Comparison of ENCODE assay signal across 10 cellular contexts in genomic region chr16:55510185-55510805, GRCh38. TPM values are rescaled to one million over a fixed set of nuclear protein-coding genes. Genes with fewer than 3 reads are reported as not detected.
DNase-seq lines count a peak whose midpoint lies in the region; ATAC-seq and TF ChIP-seq lines count a peak whose summit lies in the region.
"Had no signal": no experiment of that assay in that cellular context is flagged by ENCODE, and none has a peak within 500 bp of the region (broad histone marks: within the 10 kb centered on the region; RNA-seq: fewer than 3 reads in every experiment).

No MANE protein-coding gene starts in this region.

- H4K20me1 ChIP-seq in GM23338 (replicated peaks; ENCODE audit: insufficient read depth) (no peaks in the 10 kb centered on the region; the same call in 1 of the 2 replicates), fibroblast of lung (ENCODE audit: control insufficient read depth, extremely low read depth, insufficient read depth, low read length) (no peaks in the 10 kb centered on the region)

- no peak for TF ChIP-seq CTCF in GM23338 (conservative IDR thresholded peaks at IDR 0.05; ENCODE audit: low read depth in 2 of 2)
- TF ChIP-seq CTCF in fibroblast of lung (conservative IDR thresholded peaks at IDR 0.05 in 1 of 2, IDR thresholded peaks at IDR 0.05 in 1 of 2; ENCODE audit: low read depth in 1 of 2, low read length in 2 of 2): no peak
- TF ChIP-seq CTCF in sigmoid colon (IDR thresholded peaks at IDR 0.05): no peak

- peak overlapping the region; percentile 72 for H3K4me3 Mint-ChIP-seq in GM23338

- peaks cover 25% of the 10 kb centered on the region for H3K9me3 Mint-ChIP-seq in GM23338

- peak overlapping the region; percentile 84 for H3K4me2 ChIP-seq in GM23338
- H3K4me2 ChIP-seq in fibroblast of lung (ENCODE audit: extremely low read depth, insufficient read depth, low read length): peak overlapping the region; percentile 68

- 0 out of 2 replicates have a peak, but pooled peaks cover 4% of the 10 kb centered on the region for H3K4me1 ChIP-seq in GM23338 (ENCODE audit: insufficient read depth)
- no peaks in the 10 kb centered on the region for H3K4me1 ChIP-seq in fibroblast of lung (ENCODE audit: control insufficient read depth, extremely low read depth, insufficient read depth, low read length)
- H3K4me1 ChIP-seq in sigmoid colon: peaks cover 0 to 10% (median 8%) of the 10 kb centered on the region in 4 donors

- H3K4me1 Mint-ChIP-seq in GM23338: peaks cover 11% of the 10 kb centered on the region; the same call in 2 of the 3 replicates

- 0 out of 2 replicates have a peak, but pooled peaks cover 3% of the 10 kb centered on the region for H3F3A ChIP-seq in GM23338 (replicated peaks; ENCODE audit: low read depth)

- intact Hi-C loops in sigmoid colon (cut with DNase I): no loop called here

- H3K27me3 Mint-ChIP-seq in GM23338 (ENCODE audit: insufficient read depth, low read depth, poor library complexity): peaks cover 9% of the 10 kb centered on the region

- no peak overlapping the region for H3K27ac Mint-ChIP-seq in GM23338

- TF ChIP-seq EP300 in sigmoid colon (IDR thresholded peaks at IDR 0.05): no peak

- H3K36me3 ChIP-seq in GM23338 (ENCODE audit: insufficient read depth) (no peaks in the 10 kb centered on the region), fibroblast of lung (ENCODE audit: control insufficient read depth, insufficient read depth, low read length) (peaks cover 16% of the 10 kb centered on the region), sigmoid colon (peaks cover 0 to 12% (median 0%) of the 10 kb centered on the region in 4 donors)

- H3K27ac ChIP-seq in GM23338 (ENCODE audit: low read depth) (no peak overlapping the region), fibroblast of lung (ENCODE audit: insufficient read depth, low read length) (no peak overlapping the region), sigmoid colon (peak overlapping the region in 3 of 4 donors; percentile 46 to 78 (median 69))

- H3K9ac ChIP-seq in fibroblast of lung (ENCODE audit: insufficient read depth, low read length): no peak overlapping the region

- no peak for DNase-seq in GM23338 (ENCODE audit: low spot score)
- DNase-seq in SIG-M5 (lab: John Stamatoyannopoulos, UW): peak; percentile 37
- DNase-seq in fibroblast of lung (ENCODE audit: low read depth in 2 of 2): no peak
- no peak for DNase-seq in sigmoid colon
- DNase-seq in GDM1 (lab: John Stamatoyannopoulos, UW): no peak
- no peak for DNase-seq in OCI-M2 (lab: John Stamatoyannopoulos, UW; ENCODE audit: unreplicated experiment)
- DNase-seq in DMS79 (lab: John Stamatoyannopoulos, UW): no peak
- DNase-seq: effector CD8-positive, alpha-beta T cell; NCI-H524 treated with DMSO at 0.1 percent for 48 hours had no signal

- WGBS in sigmoid colon, 2 donors: 33 to 49% methylated on average over 4 of the region's 4 CpGs

- no peak for ATAC-seq in GM23338
- ATAC-seq in GM21526 (IDR thresholded peaks at IDR 0.05; ENCODE audit: low FRiP score, unreplicated experiment): no peak

- peaks cover 11% of the 10 kb centered on the region for H3K79me2 ChIP-seq in GM23338 (replicated peaks; ENCODE audit: insufficient read depth)
- no peaks in the 10 kb centered on the region for H3K79me2 ChIP-seq in fibroblast of lung (ENCODE audit: control insufficient read depth, insufficient read depth, low read length)

- H3K4me3 ChIP-seq in GM23338 (peak overlapping the region; percentile 79), fibroblast of lung (replicated peaks in 1 of 4; ENCODE audit: control extremely low read depth in 1 of 4, insufficient read depth in 1 of 4, low read depth in 3 of 4, low read length in 4 of 4) (peak overlapping the region; percentile 30 to 63 (median 60)), sigmoid colon (peak overlapping the region in 2 of 4 donors; percentile 57 to 70)

- peak overlapping the region; percentile 93; the same call in 1 of the 2 replicates for H2AFZ ChIP-seq in GM23338
- no peak overlapping the region for H2AFZ ChIP-seq in fibroblast of lung (ENCODE audit: low read length)

- H3K27me3 ChIP-seq in GM23338 (ENCODE audit: insufficient read depth): no peaks in the 10 kb centered on the region
- no peaks in the 10 kb centered on the region for H3K27me3 ChIP-seq in fibroblast of lung (ENCODE audit: control insufficient read depth, insufficient read depth, low read length)
- H3K27me3 ChIP-seq in sigmoid colon: peaks cover 0 to 18% (median 17%) of the 10 kb centered on the region in 3 donors

- peaks cover 34% of the 10 kb centered on the region for H3K36me3 Mint-ChIP-seq in GM23338 (ENCODE audit: low read depth)

- H3K9me3 ChIP-seq in fibroblast of lung (ENCODE audit: control insufficient read depth, insufficient read depth, low read depth, low read length) (no peaks in the 10 kb centered on the region), sigmoid colon (peaks cover 0 to 9% (median 0%) of the 10 kb centered on the region in 4 donors)

- no peak for TF ChIP-seq POLR2A in sigmoid colon (IDR thresholded peaks at IDR 0.05)

- H3K9me2 ChIP-seq in GM23338 (ENCODE audit: insufficient read depth): 0 out of 2 replicates have a peak, but pooled peaks cover 5% of the 10 kb centered on the region

TF ChIP-seq in GM23338, 12 proteins besides CTCF, POLR2A, EP300 and RAD21 (continues in another document):
- TF ChIP-seq NANOG (IDR thresholded peaks at IDR 0.05; ENCODE audit: borderline replicate concordance) (no peak), EZH2phosphoT487 (IDR thresholded peaks at IDR 0.05; ENCODE audit: unreplicated experiment) (no peak), POLR2AphosphoS5 (IDR thresholded peaks at IDR 0.05; ENCODE audit: low read depth) (no peak), ETS1 (IDR thresholded peaks at IDR 0.05) (no peak), ZNF331 (CRISPR knock-in tag; IDR thresholded peaks at IDR 0.05; ENCODE audit: low read depth) (no peak), CREB1 (CRISPR knock-in tag; IDR thresholded peaks at IDR 0.05; ENCODE audit: low read depth) (no peak)

RNA-seq across cellular contexts. Expression of gene LPCAT2, which starts 1.4 kb away (rescaled TPM):
- 13.4 and 23.8 TPM in 2 replicates for total RNA-seq in GM23338 (2014; rRNA removed; shearing (Covaris generic))
- 7.8 and 8.8 TPM in 2 replicates for polyA plus RNA-seq in GM23338 (2016; fragmentation: Nextera tagmentation; extraction: Ambion mirVana)
- 13.1 and 17.8 TPM in 2 replicates for total RNA-seq in fibroblast of lung
- 10.2 and 13.6 TPM in 2 replicates for polyA plus RNA-seq in fibroblast of lung
- polyA plus RNA-seq in fibroblast of lung (2012): 5.4 and 9.0 TPM in 2 replicates
- 3.4 and 5.3 TPM in 2 replicates for polyA minus RNA-seq in fibroblast of lung (ENCODE audit: low replicate concordance)
- 10 to 100 TPM in 1 of 4 donors, 1 to 10 TPM in 3; 6.6 to 12.8 (median 9.4) TPM for total RNA-seq in sigmoid colon
- 1 to 10 TPM; 1.2 to 6.3 (median 2.3) TPM for polyA plus RNA-seq in sigmoid colon

RNA-seq across cellular contexts. Expression of gene MMP2, which starts 31.3 kb away (rescaled TPM):
- 40.2 and 43.8 TPM in 2 replicates for total RNA-seq in GM23338 (2014; rRNA removed; shearing (Covaris generic))
- polyA plus RNA-seq in GM23338 (2016; fragmentation: Nextera tagmentation; extraction: Ambion mirVana) (25.2 and 25.6 TPM in 2 replicates), fibroblast of lung (760 and 1,609 TPM in 2 replicates), sigmoid colon (10 to 100 TPM in 2 of 3 donors, 1 to 10 TPM in 1; 7.2 to 47.1 (median 38.4) TPM)
- total RNA-seq in fibroblast of lung (1,311 and 1,457 TPM in 2 replicates), sigmoid colon (100 to 1,000 TPM; 142 to 280 (median 175) TPM)
- polyA plus RNA-seq in fibroblast of lung (2012): 608 and 1,202 TPM in 2 replicates
- 617 and 1,278 TPM in 2 replicates for polyA minus RNA-seq in fibroblast of lung (ENCODE audit: low replicate concordance)

RNA-seq across cellular contexts. Expression of gene CAPNS2, which starts 56.2 kb away (rescaled TPM):
- total RNA-seq in GM23338 (2014; rRNA removed; shearing (Covaris generic)): 0.27 and 0.83 TPM in 2 replicates
- polyA plus RNA-seq in GM23338 (2016; fragmentation: Nextera tagmentation; extraction: Ambion mirVana) (not detected in 2 replicates), fibroblast of lung (not detected in 2 replicates), sigmoid colon (under 1 TPM in 1 of 3 donors, not detected in 2; 0.07 TPM)
- total RNA-seq in fibroblast of lung (0.51 and 0.66 TPM in 2 replicates), sigmoid colon (under 1 TPM in 2 of 4 donors, not detected in 2; 0.83 to 0.95 TPM)
- polyA plus RNA-seq in fibroblast of lung (2012): not detected in 2 replicates
- 7.2 TPM in 1 of 2 replicates, not detected in the other for polyA minus RNA-seq in fibroblast of lung (ENCODE audit: low replicate concordance)

Comparison
In these comparisons a context has a peak if more than half of its experiments do, and no peak if none do; other contexts are left out.
1. H3K27ac ChIP-seq: peak in sigmoid colon (3 of 4); none in GM23338 (single experiment) and fibroblast of lung (single experiment).